8 cellular contexts compared by ENCODE assay signal in the genomic region with DNA sequence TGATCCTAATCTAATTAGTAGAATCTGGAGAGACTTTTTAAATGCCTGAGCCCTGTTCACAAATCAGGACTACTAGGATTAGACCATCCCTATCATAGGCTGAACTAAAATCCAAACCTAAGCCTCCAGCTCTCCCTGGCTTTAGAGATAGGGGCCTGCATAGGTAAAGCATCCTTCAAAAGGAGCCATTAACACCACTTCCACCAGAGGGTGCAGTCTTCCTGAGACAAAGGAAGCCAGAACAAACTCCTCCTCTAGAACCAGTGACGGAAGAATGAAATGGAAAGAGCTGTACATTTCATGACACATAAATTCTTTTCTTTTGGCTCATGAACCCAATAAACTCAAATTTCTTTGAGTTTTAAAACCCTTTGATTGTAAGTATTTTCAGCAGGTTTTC.
DNase-seq lines count a peak whose midpoint lies in the region; ATAC-seq and TF ChIP-seq lines count a peak whose summit lies in the region.

No MANE protein-coding gene starts in this region.

- ATAC-seq in HG02623 (IDR thresholded peaks at IDR 0.05; ENCODE audit: unreplicated experiment) (peak; percentile 93), HG02610 (IDR thresholded peaks at IDR 0.05; ENCODE audit: unreplicated experiment) (no peak), T-helper 17 cell (no peak)

- no peaks in the 10 kb centered on the region for H3K9me3 ChIP-seq in T-helper 17 cell (ENCODE audit: control insufficient read depth, low read length, poor library complexity, severe bottlenecking)

- H3K9me3 Mint-ChIP-seq in glutamatergic neuron (ENCODE audit: unreplicated experiment): no peaks in the 10 kb centered on the region

- H3K27me3 Mint-ChIP-seq in glutamatergic neuron (ENCODE audit: unreplicated experiment) (no peaks in the 10 kb centered on the region), T-helper 17 cell (no peaks in the 10 kb centered on the region)

- no peaks in the 10 kb centered on the region for H3K4me1 Mint-ChIP-seq in glutamatergic neuron (ENCODE audit: low read depth, unreplicated experiment)
- H3K4me1 Mint-ChIP-seq in T-helper 17 cell: no peaks in the 10 kb centered on the region

- DNase-seq in GM13976 (ENCODE audit: low spot score) (no peak), NAMALWA (ENCODE audit: low spot score) (peak; percentile 75), SHP77 treated with DMSO at 0.1 percent for 48 hours (lab: John Stamatoyannopoulos, UW) (peak; percentile 45), glutamatergic neuron (peak; percentile 48), T-helper 17 cell (no peak), CD1c-positive myeloid dendritic cell (ENCODE audit: extremely low spot score) (no peak)

- H3K27ac Mint-ChIP-seq in glutamatergic neuron (ENCODE audit: unreplicated experiment) (no peak overlapping the region), T-helper 17 cell (no peak overlapping the region)

- no peak overlapping the region for H3K4me3 Mint-ChIP-seq in glutamatergic neuron (ENCODE audit: unreplicated experiment)
- no peak overlapping the region for H3K4me3 Mint-ChIP-seq in T-helper 17 cell

- in situ Hi-C loops in GM13976 (cut with MboI; ENCODE audit: low sequenced_read_pairs, unreplicated experiment): no loop called here

- no peaks in the 10 kb centered on the region for H3K36me3 Mint-ChIP-seq in glutamatergic neuron (ENCODE audit: unreplicated experiment)
- H3K36me3 Mint-ChIP-seq in T-helper 17 cell (ENCODE audit: low read depth): no peaks in the 10 kb centered on the region

- TF ChIP-seq CTCF in GM13976 (IDR thresholded peaks at IDR 0.05; ENCODE audit: borderline replicate concordance, control extremely low read depth, extremely low read depth, insufficient read depth, missing control alignments) (peak; percentile 10), glutamatergic neuron (IDR thresholded peaks at IDR 0.05; ENCODE audit: partially characterized antibody, unreplicated experiment) (peak; percentile 64)

Comparison
In these comparisons a context has a peak if more than half of its experiments do, and no peak if none do; other contexts are left out.
1. DNase-seq: peak in NAMALWA (single experiment), SHP77 treated with DMSO at 0.1 percent for 48 hours (single experiment) and glutamatergic neuron (single experiment); none in GM13976 (single experiment), T-helper 17 cell (0 of 3) and CD1c-positive myeloid dendritic cell (single experiment).